ENCODE assay signal across 8 cellular contexts in the genomic region with DNA sequence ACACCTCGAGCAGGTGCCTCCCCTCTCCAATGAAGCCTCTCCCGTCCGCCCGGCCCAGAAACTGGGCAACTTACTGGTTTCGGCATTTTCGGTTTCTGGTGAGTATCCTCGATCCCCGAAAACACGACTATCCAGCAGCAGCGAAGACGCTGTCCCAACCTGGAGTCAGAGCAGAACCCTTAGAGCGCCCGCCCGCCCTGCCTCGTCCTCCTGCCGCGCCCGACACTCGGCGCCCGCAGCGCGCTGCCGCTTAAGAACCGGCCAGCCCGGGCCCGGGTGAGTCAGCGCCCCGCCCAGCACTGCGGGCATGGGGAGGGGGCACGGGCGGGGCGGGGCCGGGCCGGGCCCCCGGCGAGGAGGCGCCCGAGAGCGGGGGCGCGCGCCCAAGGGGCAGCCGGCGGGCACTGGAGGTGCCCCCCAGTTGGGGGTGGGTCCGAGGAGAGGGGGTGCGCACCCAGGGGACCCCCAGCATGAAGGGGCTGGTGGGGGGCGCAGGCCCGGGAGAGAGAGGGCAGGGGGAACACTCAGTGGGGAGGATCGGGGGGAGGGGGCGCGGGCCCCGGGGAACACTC. TPM values are rescaled to one million over a fixed set of nuclear protein-coding genes. Genes with fewer than 3 reads are reported as not detected.
A peak's percentile ranks its signal among the peaks of the same experiment; 100 is the strongest.
DNase-seq lines count a peak whose midpoint lies in the region; ATAC-seq and TF ChIP-seq lines count a peak whose summit lies in the region.

No MANE protein-coding gene starts in this region.

- H3K36me3 ChIP-seq in CD4-positive, CD25-positive, alpha-beta regulatory T cell (ENCODE audit: control insufficient read depth, insufficient read depth, low read length) = peaks cover 27% of the 10 kb centered on the region
- H3K36me3 ChIP-seq in neuronal stem cell (replicated peaks in 1 of 2; ENCODE audit: control insufficient read depth in 2 of 2, insufficient read depth in 2 of 2, low read length in 2 of 2) (peaks cover 6 to 33% of the 10 kb centered on the region in 2 donors), testis (ENCODE audit: low read depth, missing control alignments) (no peaks in the 10 kb centered on the region)

- peak overlapping the region; percentile 98 to 100 (median 99) for H3K4me3 Mint-ChIP-seq in CD4-positive, CD25-positive, alpha-beta regulatory T cell

- TF ChIP-seq CTCF in RWPE1 (conservative IDR thresholded peaks at IDR 0.05; ENCODE audit: low read depth) (no peak), foreskin fibroblast (IDR thresholded peaks at IDR 0.05; ENCODE audit: low read depth, low read length) (no peak), testis (IDR thresholded peaks at IDR 0.05) (no peak)

- H3K79me1 ChIP-seq in neuronal stem cell (ENCODE audit: low read depth, low read length) = peaks cover 9% of the 10 kb centered on the region

- peak overlapping the region; percentile 25 for H3K23ac ChIP-seq in neuronal stem cell (ENCODE audit: low read depth, low read length, poor library complexity)

- intact Hi-C loops in testis (cut with DNase I; ENCODE audit: low total_unique reads) = loop anchor here (10.0 kb wide), 1 partner anchor 113 kb away; no protein-coding TSS in a partner anchor

- peaks cover 37% of the 10 kb centered on the region for H3K4me1 ChIP-seq in CD4-positive, CD25-positive, alpha-beta regulatory T cell (ENCODE audit: control insufficient read depth, insufficient read depth, low read length, poor library complexity, severe bottlenecking)
- H3K4me1 ChIP-seq in neuronal stem cell (ENCODE audit: control insufficient read depth in 2 of 2, insufficient read depth in 1 of 2, low read depth in 1 of 2, low read length in 2 of 2) = peaks cover 7 to 20% of the 10 kb centered on the region in 2 donors
- H3K4me1 ChIP-seq in testis = peaks cover 21% of the 10 kb centered on the region

- H2BK5ac ChIP-seq in neuronal stem cell (ENCODE audit: low read length) = peak overlapping the region; percentile 53

- no CpG with 5 or more reads among the region's 53 CpGs for WGBS in neuronal stem cell (ENCODE audit: extremely low coverage in 2 of 2, insufficient read length in 2 of 2, insufficient replicate concordance in 1 of 2), 2 donors
- 1 to 2% methylated on average over 18 to 42 of the region's 53 CpGs for WGBS in testis, 2 donors

- H2AK5ac ChIP-seq in neuronal stem cell (ENCODE audit: low read depth, low read length) = no peak overlapping the region

- H3K14ac ChIP-seq in neuronal stem cell (ENCODE audit: low read length) = no peak overlapping the region

- H3K18ac ChIP-seq in neuronal stem cell (ENCODE audit: low read length) = peak overlapping the region; percentile 93

- no peak overlapping the region for H3K4ac ChIP-seq in neuronal stem cell (ENCODE audit: low read length)

- peak overlapping the region; percentile 37 for H2BK15ac ChIP-seq in neuronal stem cell (ENCODE audit: low read length)

- CTCF ChIA-PET in RWPE1 (lab: Yijun Ruan, JAX) = interaction anchor here (0.6 kb wide), 1 partner anchor 13 kb away, joined by 3 read pairs; no protein-coding TSS in a partner anchor

- H3K27ac Mint-ChIP-seq in CD4-positive, CD25-positive, alpha-beta regulatory T cell = peak overlapping the region; percentile 89 to 100 (median 99)

- peaks cover 12% of the 10 kb centered on the region for H3K27me3 Mint-ChIP-seq in CD4-positive, CD25-positive, alpha-beta regulatory T cell

- no peak for TF ChIP-seq POLR2A in testis (IDR thresholded peaks at IDR 0.05)

- peaks cover 0 to 2% (median 0%) of the 10 kb centered on the region in 7 donors for H3K9me3 Mint-ChIP-seq in CD4-positive, CD25-positive, alpha-beta regulatory T cell

- H3K36me3 Mint-ChIP-seq in CD4-positive, CD25-positive, alpha-beta regulatory T cell = peaks cover 32% of the 10 kb centered on the region

- peak overlapping the region; percentile 64 for H3K9ac ChIP-seq in neuronal stem cell (ENCODE audit: low read depth, low read length, poor library complexity)

- ATAC-seq in CD4-positive, CD25-positive, alpha-beta regulatory T cell (ENCODE audit: low read depth in 2 of 2) = peak; percentile 71 to 73
- ATAC-seq in GM19397 (IDR thresholded peaks at IDR 0.05; ENCODE audit: unreplicated experiment) = peak; percentile 37

- H3K9me3 ChIP-seq in CD4-positive, CD25-positive, alpha-beta regulatory T cell (ENCODE audit: control insufficient read depth in 2 of 2, low read length in 2 of 2) = no peaks in the 10 kb centered on the region
- H3K9me3 ChIP-seq in neuronal stem cell (replicated peaks in 1 of 2; ENCODE audit: control insufficient read depth in 2 of 2, insufficient read depth in 1 of 2, low read depth in 1 of 2, low read length in 2 of 2) (peaks cover 0 to 1% of the 10 kb centered on the region in 2 donors), testis (no peaks in the 10 kb centered on the region)

- peak overlapping the region; percentile 92 for H2AFZ ChIP-seq in neuronal stem cell (ENCODE audit: low read length)

- H3K4me2 ChIP-seq in neuronal stem cell (ENCODE audit: insufficient read depth, low read length, poor library complexity, severe bottlenecking) = peak overlapping the region; percentile 93

- H3K4me3 ChIP-seq in CD4-positive, CD25-positive, alpha-beta regulatory T cell (ENCODE audit: low read depth, low read length) = peak overlapping the region; percentile 100
- peak overlapping the region; percentile 65 to 87 for H3K4me3 ChIP-seq in foreskin fibroblast (ENCODE audit: low read depth in 1 of 2, low read length in 2 of 2)
- peak overlapping the region; percentile 84 to 95 for H3K4me3 ChIP-seq in neuronal stem cell (ENCODE audit: low read length in 2 of 2)
- H3K4me3 ChIP-seq in testis = peak overlapping the region; percentile 88 to 98

- POLR2A ChIA-PET in RWPE1 (lab: Yijun Ruan, JAX; ENCODE audit: low non-redundant PET) = no interaction called here

- peak; percentile 76 to 85 (median 78) for DNase-seq in CD4-positive, CD25-positive, alpha-beta regulatory T cell
- DNase-seq in HUDEP-2 (lab: John Stamatoyannopoulos, UW; ENCODE audit: unreplicated experiment in 76 of 76) (peak in 63 of 76 experiments; percentile 23 to 82 (median 65)), RWPE1 (ENCODE audit: low spot score) (peak; percentile 95), activated gamma-delta T cell (lab: John Stamatoyannopoulos, UW) (peak; percentile 74), foreskin fibroblast (peak; percentile 71 to 94), neuronal stem cell (ENCODE audit: low spot score) (peak; percentile 71), testis (peak; percentile 84)

- no peak overlapping the region for H4K91ac ChIP-seq in neuronal stem cell (ENCODE audit: low read depth, low read length, poor library complexity)

- peaks cover 28 to 53% (median 40%) of the 10 kb centered on the region in 4 donors for H3K4me1 Mint-ChIP-seq in CD4-positive, CD25-positive, alpha-beta regulatory T cell

- no peak overlapping the region for H4K8ac ChIP-seq in neuronal stem cell (ENCODE audit: low read depth, low read length)

- no peak overlapping the region for H2BK12ac ChIP-seq in neuronal stem cell (ENCODE audit: low read length)

- H3K27me3 ChIP-seq in CD4-positive, CD25-positive, alpha-beta regulatory T cell (ENCODE audit: control insufficient read depth, insufficient read depth, low read length) = no peaks in the 10 kb centered on the region
- H3K27me3 ChIP-seq in neuronal stem cell (ENCODE audit: control insufficient read depth in 3 of 3, insufficient read depth in 3 of 3, low read depth in 1 of 3, low read length in 3 of 3) (no peaks in the 10 kb centered on the region), testis (no peaks in the 10 kb centered on the region)

- peak overlapping the region; percentile 97 for H3K27ac ChIP-seq in CD4-positive, CD25-positive, alpha-beta regulatory T cell (ENCODE audit: insufficient read depth, low read length, poor library complexity, severe bottlenecking)
- H3K27ac ChIP-seq in RWPE1 (peak overlapping the region; percentile 96), neuronal stem cell (replicated peaks; ENCODE audit: low read length) (no peak overlapping the region), testis (peak overlapping the region; percentile 96 to 97)

- H2BK120ac ChIP-seq in neuronal stem cell (ENCODE audit: low read depth, low read length) = no peak overlapping the region

RNA-seq across cellular contexts. Expression of gene EZR, which starts 1.1 kb away (rescaled TPM):
- 559 TPM for total RNA-seq in CD4-positive, CD25-positive, alpha-beta regulatory T cell
- polyA plus RNA-seq in CD4-positive, CD25-positive, alpha-beta regulatory T cell = 100 to 1,000 TPM; 310 to 497 (median 365) TPM
- polyA plus RNA-seq in neuronal stem cell (2013, experiment 1 of 2) = 32.4 TPM
- polyA plus RNA-seq in neuronal stem cell (2013, experiment 2 of 2) = 32.9 TPM
- 100 to 1,000 TPM; 164 to 199 TPM for total RNA-seq in testis
- polyA plus RNA-seq in testis (ENCODE audit: insufficient read depth, low read depth, low replicate concordance) = 129 TPM
